ENCODE assay signal across 17 cellular contexts in genomic region chr2:21928292-21928691, GRCh38.
A peak's percentile ranks its signal among the peaks of the same experiment; 100 is the strongest.
DNase-seq lines count a peak whose midpoint lies in the region; TF ChIP-seq lines count a peak whose summit lies in the region.
"Had no signal": no experiment of that assay in that cellular context is flagged by ENCODE, and none has a peak within 500 bp of the region (broad histone marks: within the 10 kb centered on the region; RNA-seq: fewer than 3 reads in every experiment).

No MANE protein-coding gene starts in this region.

- no peaks in the 10 kb centered on the region for H3K9me3 ChIP-seq in neural cell (ENCODE audit: low read length)
- H3K9me3 ChIP-seq: prostate gland, SJCRH30 had no signal

- no peaks in the 10 kb centered on the region for H3F3A ChIP-seq in neural cell (ENCODE audit: insufficient read depth, low read length, poor library complexity, severe bottlenecking)

- peak; percentile 25 for TF ChIP-seq CTCF in epithelial cell of proximal tubule (conservative IDR thresholded peaks at IDR 0.05; ENCODE audit: low read depth, low read length)
- peak; percentile 25 for TF ChIP-seq CTCF in neural cell (IDR thresholded peaks at IDR 0.05; ENCODE audit: poor library complexity, severe bottlenecking)

- TF ChIP-seq EP300 in neural cell (conservative IDR thresholded peaks at IDR 0.05; ENCODE audit: poor library complexity, severe bottlenecking): no peak

- H3K27me3 ChIP-seq in neural cell (ENCODE audit: insufficient read depth, low read depth, low read length): no peaks in the 10 kb centered on the region
- H3K27me3 ChIP-seq: SJCRH30, transverse colon had no signal

- H3K79me2 ChIP-seq in neural cell (replicated peaks; ENCODE audit: insufficient read depth, low read length): no peaks in the 10 kb centered on the region

- no peak overlapping the region for H3K4me2 ChIP-seq in neural cell (ENCODE audit: low read length)

- no peak overlapping the region for H3K27ac ChIP-seq in neural cell (ENCODE audit: low read length)
- H3K27ac ChIP-seq: 22Rv1, prostate gland, SJCRH30, transverse colon had no signal

- TF ChIP-seq RAD21 in neural cell (conservative IDR thresholded peaks at IDR 0.05): peak; percentile 30

- no peak overlapping the region for H3K9ac ChIP-seq in neural cell (ENCODE audit: low read length)

- no peaks in the 10 kb centered on the region for H4K20me1 ChIP-seq in neural cell (ENCODE audit: insufficient read depth)

- no peak overlapping the region for H3K4me3 ChIP-seq in epithelial cell of proximal tubule (ENCODE audit: low read depth, low read length)
- no peak overlapping the region for H3K4me3 ChIP-seq in neural cell (ENCODE audit: low read length)
- H3K4me3 ChIP-seq: prostate gland, SJCRH30, transverse colon had no signal

- no peaks in the 10 kb centered on the region for H3K9me2 ChIP-seq in neural cell (ENCODE audit: insufficient read depth, low read length)

- peak; percentile 23 for DNase-seq in DMS 273 (lab: John Stamatoyannopoulos, UW; ENCODE audit: unreplicated experiment)
- no peak for DNase-seq in DMS 273 treated with DMSO at 0.1 percent for 48 hours (lab: John Stamatoyannopoulos, UW)
- peak; percentile 21 for DNase-seq in NCI-H1694 treated with DMSO at 0.1 percent for 48 hours (lab: John Stamatoyannopoulos, UW)
- DNase-seq in epithelial cell of proximal tubule (ENCODE audit: low read depth): no peak
- no peak for DNase-seq in nucleus accumbens (lab: John Stamatoyannopoulos, UW)
- no peak for DNase-seq in stimulated activated CD4-positive, alpha-beta T cell treated with anti-CD3 and anti-CD28 coated beads, Interleukin-4, amount 100 ng/mL, for 1 hour
- DNase-seq in foreskin melanocyte: no peak
- DNase-seq: central memory CD4-positive, alpha-beta T cell; effector memory CD4-positive, alpha-beta T cell; NCI-H1417 treated with DMSO at 0.1 percent for 48 hours; NCI-H446 treated with DMSO at 0.1 percent for 48 hours; stimulated activated CD4-positive, alpha-beta T cell treated with anti-CD3 and anti-CD28 coated beads, Interleukin-12 subunit alpha, Interleukin-12 subunit beta, amount 100 ng/mL, for 4 hours; transverse colon had no signal

- H3K36me3 ChIP-seq in neural cell (ENCODE audit: insufficient read depth, low read length): no peaks in the 10 kb centered on the region
- H3K36me3 ChIP-seq: prostate gland, SJCRH30, transverse colon had no signal

- no peak overlapping the region for H2AFZ ChIP-seq in neural cell (ENCODE audit: low read depth, low read length)

TF ChIP-seq in neural cell, 6 proteins besides CTCF, POLR2A, EP300 and RAD21:
- TF ChIP-seq SMC3 (conservative IDR thresholded peaks at IDR 0.05; ENCODE audit: poor library complexity) (no peak), MXI1 (conservative IDR thresholded peaks at IDR 0.05; ENCODE audit: poor library complexity, severe bottlenecking) (no peak), REST (IDR thresholded peaks at IDR 0.05; ENCODE audit: borderline replicate concordance) (no peak)

Comparison
In these comparisons a context has a peak if more than half of its experiments do, and no peak if none do; other contexts are left out.
1. DNase-seq: peak in DMS 273 (single experiment) and NCI-H1694 treated with DMSO at 0.1 percent for 48 hours (single experiment); none in DMS 273 treated with DMSO at 0.1 percent for 48 hours (single experiment), epithelial cell of proximal tubule (single experiment), nucleus accumbens (0 of 56), stimulated activated CD4-positive, alpha-beta T cell treated with anti-CD3 and anti-CD28 coated beads, Interleukin-4, amount 100 ng/mL, for 1 hour (single experiment) and foreskin melanocyte (single experiment).